ENCODE assay signal across 12 cellular contexts in genomic region chr3:125200731-125201139, GRCh38.
DNase-seq lines count a peak whose midpoint lies in the region; ATAC-seq lines count a peak whose summit lies in the region.
"Had no signal": no experiment of that assay in that cellular context is flagged by ENCODE, and none has a peak within 500 bp of the region (broad histone marks: within the 10 kb centered on the region; RNA-seq: fewer than 3 reads in every experiment).

No MANE protein-coding gene starts in this region.

- DNase-seq in glomerular visceral epithelial cell (ENCODE audit: extremely low spot score): peak; percentile 57
- no peak for DNase-seq in GF-D8 (lab: John Stamatoyannopoulos, UW)
- no peak for DNase-seq in CD1c-positive myeloid dendritic cell (ENCODE audit: extremely low spot score)
- DNase-seq in cerebellar nuclear complex (lab: John Stamatoyannopoulos, UW): no peak
- DNase-seq: activated effector memory CD4-positive, alpha-beta T cell treated with Interleukin-2 at 50 U/mL for 16 hours; CD8-positive, alpha-beta memory T cell; lower lobe of right lung; NCI-H146 had no signal

- peak; percentile 50 for ATAC-seq in GM18519 (IDR thresholded peaks at IDR 0.05; ENCODE audit: low FRiP score, unreplicated experiment)
- peak; percentile 90 for ATAC-seq in GM21381 (IDR thresholded peaks at IDR 0.05; ENCODE audit: unreplicated experiment)
- peak; percentile 58 for ATAC-seq in HG03060 (IDR thresholded peaks at IDR 0.05; ENCODE audit: low read depth, unreplicated experiment)
- ATAC-seq in HG03095 (IDR thresholded peaks at IDR 0.05; ENCODE audit: unreplicated experiment): no peak
- ATAC-seq: lower lobe of right lung had no signal
